In the genomic region with DNA sequence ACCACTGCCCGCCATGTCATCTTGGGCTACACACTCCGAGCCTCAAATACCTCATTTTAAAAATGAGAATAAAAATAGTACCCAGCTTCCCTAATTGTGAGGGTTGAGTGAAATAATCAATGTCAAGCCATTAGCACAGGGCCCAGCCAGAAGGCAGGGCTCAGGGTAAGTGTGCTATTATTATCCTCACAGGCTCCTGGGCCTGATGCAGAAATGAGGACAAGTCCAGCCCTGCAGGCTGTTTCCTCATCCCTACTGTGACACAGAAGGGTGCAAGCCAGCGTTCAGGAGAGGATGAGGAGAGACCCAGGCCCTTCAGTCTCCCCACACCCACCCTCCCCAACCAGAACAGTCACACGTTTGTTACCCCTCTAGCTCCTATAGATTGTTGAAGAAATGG, we compare ENCODE assay signal across 18 cellular contexts. TPM values are rescaled to one million over a fixed set of nuclear protein-coding genes. Genes with fewer than 3 reads are reported as not detected.
DNase-seq lines count a peak whose midpoint lies in the region; ATAC-seq, FAIRE-seq and TF ChIP-seq lines count a peak whose summit lies in the region.
"Had no signal": no experiment of that assay in that cellular context is flagged by ENCODE, and none has a peak within 500 bp of the region (broad histone marks: within the 10 kb centered on the region; RNA-seq: fewer than 3 reads in every experiment).

No MANE protein-coding gene starts in this region.

- no peaks in the 10 kb centered on the region for H3K27me3 Mint-ChIP-seq in CD4-positive, alpha-beta T cell
- H3K27me3 Mint-ChIP-seq in natural killer cell (ENCODE audit: low read depth in 2 of 2): peaks cover 0 to 4% of the 10 kb centered on the region in 2 donors
- peaks cover 6% of the 10 kb centered on the region for H3K27me3 Mint-ChIP-seq in activated CD4-positive, alpha-beta memory T cell treated with anti-CD3 and anti-CD28 coated beads for 36 hours

- CTCF ChIA-PET in CD4-positive, alpha-beta T cell (lab: Charles Lee): no interaction called here
- CTCF ChIA-PET in activated CD4-positive, alpha-beta memory T cell treated with anti-CD3 and anti-CD28 coated beads for 36 hours (lab: Charles Lee): no interaction called here

- peak overlapping the region; percentile 27 for H3K27ac ChIP-seq in cardiac muscle cell
- H3K27ac ChIP-seq in right cardiac atrium (ENCODE audit: low read length): no peak overlapping the region
- no peak overlapping the region for H3K27ac ChIP-seq in CD4-positive, alpha-beta T cell (ENCODE audit: low read depth, low read length)
- H3K27ac ChIP-seq in keratinocyte (ENCODE audit: control insufficient read depth, insufficient read depth, low read length): no peak overlapping the region
- H3K27ac ChIP-seq: BLaER1 had no signal

- peaks cover 4% of the 10 kb centered on the region for H3K36me3 ChIP-seq in cardiac muscle cell
- H3K36me3 ChIP-seq in bronchial epithelial cell (ENCODE audit: control insufficient read depth, insufficient read depth, low read length): peaks cover 17% of the 10 kb centered on the region
- peaks cover 33% of the 10 kb centered on the region in 2 experiments for H3K36me3 ChIP-seq in keratinocyte (ENCODE audit: control insufficient read depth in 2 of 2, extremely low read depth in 1 of 2, insufficient read depth in 2 of 2, low read length in 2 of 2)

- H3K9me3 Mint-ChIP-seq in CD4-positive, alpha-beta T cell: no peaks in the 10 kb centered on the region
- H3K9me3 Mint-ChIP-seq in natural killer cell: no peaks in the 10 kb centered on the region
- H3K9me3 Mint-ChIP-seq in activated CD4-positive, alpha-beta memory T cell treated with anti-CD3 and anti-CD28 coated beads for 36 hours: no peaks in the 10 kb centered on the region
- H3K9me3 Mint-ChIP-seq: CD8-positive, alpha-beta T cell; H9 had no signal

- no peak overlapping the region for H3K4me2 ChIP-seq in keratinocyte (ENCODE audit: control insufficient read depth, extremely low read depth, insufficient read depth, low read depth, low read length)
- H3K4me2 ChIP-seq: BLaER1 had no signal

- intact Hi-C loops in right cardiac atrium (cut with DNase I): loop anchor here in 1 of 4 donors (5.0 kb wide), 1 partner anchor 46 kb away; no protein-coding TSS in a partner anchor
- intact Hi-C loops in CD4-positive, alpha-beta T cell (cut with DNase I, micrococcal nuclease): no loop called here
- intact Hi-C loops in natural killer cell (cut with micrococcal nuclease): no loop called here
- intact Hi-C loops in activated CD4-positive, alpha-beta memory T cell treated with anti-CD3 and anti-CD28 coated beads for 36 hours (cut with micrococcal nuclease): no loop called here

- no peak for DNase-seq in cardiac muscle cell (ENCODE audit: low read depth in 1 of 2, low spot score in 1 of 2)
- no peak for DNase-seq in right cardiac atrium
- DNase-seq in CD4-positive, alpha-beta T cell: no peak
- DNase-seq in bronchial epithelial cell (ENCODE audit: low read depth): peak; percentile 50
- no peak for DNase-seq in keratinocyte (ENCODE audit: low read depth, low spot score)
- no peak for DNase-seq in natural killer cell
- no peak for DNase-seq in activated CD4-positive, alpha-beta memory T cell treated with anti-CD3 and anti-CD28 coated beads for 36 hours
- DNase-seq: 8988T; Calu3; CD8-positive, alpha-beta T cell; DMS79 treated with DMSO at 0.1 percent for 48 hours; GF-D8; GOT3; H9 had no signal

- H3K4me1 ChIP-seq in cardiac muscle cell (ENCODE audit: low read depth) (no peaks in the 10 kb centered on the region), right cardiac atrium (ENCODE audit: control insufficient read depth, insufficient read depth, low read length) (no peaks in the 10 kb centered on the region), keratinocyte (ENCODE audit: control insufficient read depth, extremely low read depth, insufficient read depth, low read length) (peaks cover 29% of the 10 kb centered on the region)

- no peak for ATAC-seq in right cardiac atrium
- no peak for ATAC-seq in CD4-positive, alpha-beta T cell (ENCODE audit: poor library complexity)
- no peak for ATAC-seq in natural killer cell
- ATAC-seq in esophagus mucosa: no peak
- ATAC-seq: CD8-positive, alpha-beta T cell; HepG2 had no signal

- no peak overlapping the region for H3K4me3 ChIP-seq in cardiac muscle cell
- no peak overlapping the region for H3K4me3 ChIP-seq in right cardiac atrium (ENCODE audit: low read length)
- H3K4me3 ChIP-seq in bronchial epithelial cell (ENCODE audit: low read depth, low read length): no peak overlapping the region
- no peak overlapping the region for H3K4me3 ChIP-seq in keratinocyte (ENCODE audit: control insufficient read depth in 2 of 3, extremely low read depth in 1 of 3, insufficient read depth in 2 of 3, low read depth in 1 of 3, low read length in 3 of 3)
- H3K4me3 ChIP-seq: BLaER1 had no signal

- peaks cover 56% of the 10 kb centered on the region for H3K36me3 Mint-ChIP-seq in CD4-positive, alpha-beta T cell (ENCODE audit: low read depth)
- no peaks in the 10 kb centered on the region for H3K36me3 Mint-ChIP-seq in natural killer cell
- H3K36me3 Mint-ChIP-seq in activated CD4-positive, alpha-beta memory T cell treated with anti-CD3 and anti-CD28 coated beads for 36 hours: peaks cover 10% of the 10 kb centered on the region

- H3K27me3 ChIP-seq in cardiac muscle cell (peaks cover 9% of the 10 kb centered on the region), right cardiac atrium (ENCODE audit: control insufficient read depth, insufficient read depth) (no peaks in the 10 kb centered on the region), bronchial epithelial cell (ENCODE audit: control insufficient read depth, insufficient read depth, low read length) (no peaks in the 10 kb centered on the region), keratinocyte (ENCODE audit: control insufficient read depth, extremely low read depth, insufficient read depth, low read length) (no peaks in the 10 kb centered on the region)
- no peaks in the 10 kb centered on the region for H3K27me3 ChIP-seq in CD4-positive, alpha-beta T cell (ENCODE audit: control insufficient read depth, insufficient read depth, low read length)

- no peaks in the 10 kb centered on the region for H3K9me1 ChIP-seq in keratinocyte (ENCODE audit: control insufficient read depth, extremely low read depth, insufficient read depth, low read length)

- H3K79me2 ChIP-seq in keratinocyte (ENCODE audit: control insufficient read depth, insufficient read depth, low read length): peaks cover 4% of the 10 kb centered on the region

- no peak overlapping the region for H2AFZ ChIP-seq in keratinocyte (ENCODE audit: control insufficient read depth, low read length)

- H3K9me3 ChIP-seq in cardiac muscle cell (ENCODE audit: low read depth) (no peaks in the 10 kb centered on the region), right cardiac atrium (ENCODE audit: control insufficient read depth, low read length) (no peaks in the 10 kb centered on the region), keratinocyte (ENCODE audit: control insufficient read depth, low read depth, low read length) (no peaks in the 10 kb centered on the region)
- H3K9me3 ChIP-seq in CD4-positive, alpha-beta T cell (ENCODE audit: control insufficient read depth, low read length): no peaks in the 10 kb centered on the region
- H3K9me3 ChIP-seq: BLaER1 had no signal

- H3K4me3 Mint-ChIP-seq in CD4-positive, alpha-beta T cell: peak overlapping the region; percentile 11
- H3K4me3 Mint-ChIP-seq in natural killer cell: no peak overlapping the region
- H3K4me3 Mint-ChIP-seq in activated CD4-positive, alpha-beta memory T cell treated with anti-CD3 and anti-CD28 coated beads for 36 hours: no peak overlapping the region
- H3K4me3 Mint-ChIP-seq: CD14-positive monocyte; CD8-positive, alpha-beta T cell; H9 had no signal

- no peak for FAIRE-seq in bronchial epithelial cell (lab: Jason Lieb, UNC)
- peak; percentile 93 for FAIRE-seq in keratinocyte (lab: Jason Lieb, UNC)
- FAIRE-seq: HepG2 had no signal

- dilution Hi-C loops in keratinocyte (cut with MboI; ENCODE audit: extremely low pct_ligation_motif_present, low sequenced_read_pairs): no loop called here

- H3K4me1 Mint-ChIP-seq in CD4-positive, alpha-beta T cell (ENCODE audit: low read depth): peaks cover 17% of the 10 kb centered on the region
- peaks cover 16 to 25% of the 10 kb centered on the region in 2 donors for H3K4me1 Mint-ChIP-seq in natural killer cell
- H3K4me1 Mint-ChIP-seq in activated CD4-positive, alpha-beta memory T cell treated with anti-CD3 and anti-CD28 coated beads for 36 hours (ENCODE audit: low read depth): peaks cover 6% of the 10 kb centered on the region

- POLR2A ChIA-PET in CD4-positive, alpha-beta T cell (lab: Charles Lee): no interaction called here
- POLR2A ChIA-PET in activated CD4-positive, alpha-beta memory T cell treated with anti-CD3 and anti-CD28 coated beads for 36 hours (lab: Charles Lee): no interaction called here

- no peak overlapping the region for H3K27ac Mint-ChIP-seq in CD4-positive, alpha-beta T cell
- no peak overlapping the region for H3K27ac Mint-ChIP-seq in natural killer cell
- H3K27ac Mint-ChIP-seq in activated CD4-positive, alpha-beta memory T cell treated with anti-CD3 and anti-CD28 coated beads for 36 hours: no peak overlapping the region
- H3K27ac Mint-ChIP-seq: CD14-positive monocyte; CD8-positive, alpha-beta T cell; H9 had no signal

- TF ChIP-seq CTCF in cardiac muscle cell (IDR thresholded peaks at IDR 0.05; ENCODE audit: low read depth, low read length): no peak
- no peak for TF ChIP-seq CTCF in CD4-positive, alpha-beta T cell (IDR thresholded peaks at IDR 0.05)
- no peak for TF ChIP-seq CTCF in bronchial epithelial cell (IDR thresholded peaks at IDR 0.05; ENCODE audit: insufficient read depth, low read length, severe bottlenecking)
- TF ChIP-seq CTCF in keratinocyte (optimal IDR thresholded peaks at IDR 0.05 in 1 of 3, IDR thresholded peaks at IDR 0.05 in 1 of 3, conservative IDR thresholded peaks at IDR 0.05 in 1 of 3; ENCODE audit: extremely low read depth in 1 of 3, insufficient read depth in 2 of 3, low read length in 3 of 3): no peak
- no peak for TF ChIP-seq CTCF in natural killer cell (IDR thresholded peaks at IDR 0.05)

- 78% methylated on average over 4 of the region's 4 CpGs for WGBS in right cardiac atrium

- peaks cover 6% of the 10 kb centered on the region for H4K20me1 ChIP-seq in keratinocyte (ENCODE audit: control insufficient read depth, extremely low read depth, insufficient read depth, low read length)

- no peak overlapping the region for H3K9ac ChIP-seq in keratinocyte (ENCODE audit: control insufficient read depth, extremely low read depth, insufficient read depth, low read length)
- H3K9ac ChIP-seq: BLaER1 had no signal

RNA-seq across cellular contexts. Expression of gene DLK2, which starts 4.0 kb away (rescaled TPM):
- total RNA-seq in cardiac muscle cell (4.4 and 5.2 TPM in 2 replicates), right cardiac atrium (under 1 TPM in 3 of 4 donors, not detected in 1; 0.42 to 0.49 (median 0.47) TPM), bronchial epithelial cell (4.1 and 8.2 TPM in 2 replicates), natural killer cell (not detected), esophagus mucosa (8.9 TPM)
- polyA plus RNA-seq in cardiac muscle cell (4.6 and 5.0 TPM in 2 replicates), right cardiac atrium (1.1 TPM), keratinocyte (19.8 to 32.2 TPM (median 31.6 TPM) in 3 replicates)
- under 1 TPM; 0.19 to 0.36 TPM for total RNA-seq in CD4-positive, alpha-beta T cell
- 2.2 TPM for polyA plus RNA-seq in keratinocyte (2011; ENCODE audit: low read depth)
- 21.9 and 51.1 TPM in 2 replicates for polyA plus RNA-seq in keratinocyte (2011; cell fraction: cytosol; rRNA removed)
- polyA plus RNA-seq in keratinocyte (2011; cell fraction: nucleus; rRNA removed): 55.1 and 77.8 TPM in 2 replicates
- polyA plus RNA-seq in keratinocyte (2012; ENCODE audit: low replicate concordance): 20.2 and 38.7 TPM in 2 replicates
- polyA minus RNA-seq in keratinocyte: 23.2 to 88.5 TPM (median 28.0 TPM) in 3 replicates
- 67.7 TPM for polyA minus RNA-seq in keratinocyte (2011; cell fraction: cytosol; rRNA and poly(A)+ RNA removed)
- polyA minus RNA-seq in keratinocyte (2011; cell fraction: nucleus; rRNA and poly(A)+ RNA removed): 34.7 and 38.7 TPM in 2 replicates
- total RNA-seq in activated CD4-positive, alpha-beta memory T cell treated with anti-CD3 and anti-CD28 coated beads for 36 hours: 1 to 10 TPM; 1.6 TPM
- polyA plus RNA-seq: CD14-positive monocyte had no signal

RNA-seq across cellular contexts. Expression of gene ABCC10, which starts 24.0 kb away (rescaled TPM):
- total RNA-seq in cardiac muscle cell (19.8 and 25.6 TPM in 2 replicates), right cardiac atrium (10 to 100 TPM; 11.0 to 16.0 (median 14.0) TPM), bronchial epithelial cell (9.7 and 11.0 TPM in 2 replicates), natural killer cell (10 to 100 TPM; 74.6 to 90.5 (median 81.9) TPM), esophagus mucosa (18.3 TPM)
- polyA plus RNA-seq in cardiac muscle cell (20.6 and 29.4 TPM in 2 replicates), right cardiac atrium (12.7 TPM), keratinocyte (17.9 to 30.1 TPM (median 23.0 TPM) in 3 replicates)
- 10 to 100 TPM; 35.7 to 38.5 TPM for total RNA-seq in CD4-positive, alpha-beta T cell
- polyA plus RNA-seq in keratinocyte (2011; ENCODE audit: low read depth): 3.5 TPM
- 9.9 and 14.6 TPM in 2 replicates for polyA plus RNA-seq in keratinocyte (2011; cell fraction: cytosol; rRNA removed)
- polyA plus RNA-seq in keratinocyte (2011; cell fraction: nucleus; rRNA removed): 103 and 119 TPM in 2 replicates
- polyA plus RNA-seq in keratinocyte (2012; ENCODE audit: low replicate concordance): 13.7 and 28.9 TPM in 2 replicates
- polyA minus RNA-seq in keratinocyte: 33.9 to 46.4 TPM (median 35.0 TPM) in 3 replicates
- polyA minus RNA-seq in keratinocyte (2011; cell fraction: cytosol; rRNA and poly(A)+ RNA removed): 29.9 TPM
- polyA minus RNA-seq in keratinocyte (2011; cell fraction: nucleus; rRNA and poly(A)+ RNA removed): 84.7 and 90.7 TPM in 2 replicates
- 10 to 100 TPM; 27.2 to 31.9 TPM for total RNA-seq in activated CD4-positive, alpha-beta memory T cell treated with anti-CD3 and anti-CD28 coated beads for 36 hours

RNA-seq across cellular contexts. Expression of gene TJAP1, which starts 26.0 kb away (rescaled TPM):
- total RNA-seq in cardiac muscle cell (24.7 and 31.2 TPM in 2 replicates), right cardiac atrium (10 to 100 TPM; 17.2 to 23.9 (median 20.1) TPM), bronchial epithelial cell (6.1 and 6.6 TPM in 2 replicates), natural killer cell (10 to 100 TPM; 26.7 to 33.8 (median 29.9) TPM), esophagus mucosa (8.9 TPM)
- polyA plus RNA-seq in cardiac muscle cell (23.1 and 25.8 TPM in 2 replicates), right cardiac atrium (15.5 TPM), keratinocyte (17.2 to 45.5 TPM (median 23.3 TPM) in 3 replicates)
- 10 to 100 TPM; 23.6 to 24.4 TPM for total RNA-seq in CD4-positive, alpha-beta T cell
- polyA plus RNA-seq in keratinocyte (2011; ENCODE audit: low read depth): 41.6 TPM
- 14.3 and 25.4 TPM in 2 replicates for polyA plus RNA-seq in keratinocyte (2011; cell fraction: cytosol; rRNA removed)
- polyA plus RNA-seq in keratinocyte (2011; cell fraction: nucleus; rRNA removed): 78.8 and 84.0 TPM in 2 replicates
- polyA plus RNA-seq in keratinocyte (2012; ENCODE audit: low replicate concordance): 12.6 and 28.6 TPM in 2 replicates
- polyA minus RNA-seq in keratinocyte: 10.4 to 24.4 TPM (median 16.7 TPM) in 3 replicates
- polyA minus RNA-seq in keratinocyte (2011; cell fraction: cytosol; rRNA and poly(A)+ RNA removed): 11.7 TPM
- polyA minus RNA-seq in keratinocyte (2011; cell fraction: nucleus; rRNA and poly(A)+ RNA removed): 11.8 and 19.6 TPM in 2 replicates
- total RNA-seq in activated CD4-positive, alpha-beta memory T cell treated with anti-CD3 and anti-CD28 coated beads for 36 hours: 10 to 100 TPM; 30.5 to 36.2 TPM

RNA-seq across cellular contexts. Expression of gene LRRC73, which starts 58.8 kb away (rescaled TPM):
- total RNA-seq in cardiac muscle cell (3.3 and 3.4 TPM in 2 replicates), right cardiac atrium (1 to 10 TPM in 3 of 4 donors, under 1 TPM in 1; 0.82 to 2.5 (median 1.7) TPM), bronchial epithelial cell (0.13 and 0.26 TPM in 2 replicates), natural killer cell (under 1 TPM; 0.24 to 0.68 (median 0.45) TPM), esophagus mucosa (0.20 TPM)
- polyA plus RNA-seq in cardiac muscle cell (2.9 and 4.6 TPM in 2 replicates), right cardiac atrium (1.1 TPM), keratinocyte (0.16 to 0.40 TPM (median 0.18 TPM) in 3 replicates)
- under 1 TPM; 0.45 to 0.52 TPM for total RNA-seq in CD4-positive, alpha-beta T cell
- polyA plus RNA-seq in keratinocyte (2011; ENCODE audit: low read depth): 0.12 TPM
- polyA plus RNA-seq in keratinocyte (2011; cell fraction: cytosol; rRNA removed): 0.22 and 0.55 TPM in 2 replicates
- 0.27 and 0.49 TPM in 2 replicates for polyA plus RNA-seq in keratinocyte (2011; cell fraction: nucleus; rRNA removed)
- 0.35 and 0.49 TPM in 2 replicates for polyA plus RNA-seq in keratinocyte (2012; ENCODE audit: low replicate concordance)
- polyA minus RNA-seq in keratinocyte: 0.26 to 0.30 TPM in 2 of 3 replicates, not detected in the other
- not detected for polyA minus RNA-seq in keratinocyte (2011; cell fraction: cytosol; rRNA and poly(A)+ RNA removed)
- not detected in 2 replicates for polyA minus RNA-seq in keratinocyte (2011; cell fraction: nucleus; rRNA and poly(A)+ RNA removed)
- total RNA-seq in activated CD4-positive, alpha-beta memory T cell treated with anti-CD3 and anti-CD28 coated beads for 36 hours: under 1 TPM in 1 of 2 experiments, not detected in 1; 0.12 TPM
- polyA plus RNA-seq: CD14-positive monocyte had no signal
